Comparison of ENCODE assay signal across 17 cellular contexts in the genomic region with DNA sequence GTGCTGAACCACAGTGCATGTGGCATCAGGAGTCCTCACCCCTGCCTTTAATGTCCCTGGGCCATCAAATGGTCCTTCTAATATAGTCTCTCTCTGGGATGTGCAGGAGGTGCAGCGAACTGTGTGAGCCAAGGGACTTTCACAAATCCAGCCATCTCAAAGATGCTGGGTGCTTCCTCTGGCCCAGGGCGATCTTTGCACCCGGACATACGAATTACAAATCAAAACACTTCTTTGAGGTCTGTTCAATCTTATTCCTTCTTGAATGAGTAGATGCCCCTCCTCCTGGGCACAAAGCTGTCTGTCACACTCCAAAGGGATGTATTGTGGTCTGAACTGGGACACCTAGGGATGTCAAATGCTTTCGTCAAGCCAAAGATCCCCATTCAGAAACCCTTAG.
DNase-seq lines count a peak whose midpoint lies in the region; ATAC-seq and TF ChIP-seq lines count a peak whose summit lies in the region.
"Had no signal": no experiment of that assay in that cellular context is flagged by ENCODE, and none has a peak within 500 bp of the region (broad histone marks: within the 10 kb centered on the region; RNA-seq: fewer than 3 reads in every experiment).

No MANE protein-coding gene starts in this region.

- H4K20me1 ChIP-seq in hepatocyte (ENCODE audit: insufficient read depth, poor library complexity, severe bottlenecking), result no peaks in the 10 kb centered on the region
- H4K20me1 ChIP-seq: BLaER1 had no signal

- TF ChIP-seq CTCF in hepatocyte (IDR thresholded peaks at IDR 0.05; ENCODE audit: poor library complexity), result no peak

- no peaks in the 10 kb centered on the region for H3K36me3 Mint-ChIP-seq in activated CD4-positive, alpha-beta T cell treated with anti-CD3 and anti-CD28 coated beads, Interleukin-2, amount 10 ng/mL, durations not matched to agents 24 days and 14 days (ENCODE audit: low read depth)
- H3K36me3 Mint-ChIP-seq in stimulated activated effector memory CD8-positive, alpha-beta T cell treated with anti-CD3 and anti-CD28 coated beads, Interleukin-12 subunit alpha, Interleukin-12 subunit beta, amount 100 ng/mL, for 72 hours, result no peaks in the 10 kb centered on the region
- no peaks in the 10 kb centered on the region for H3K36me3 Mint-ChIP-seq in activated naive CD4-positive, alpha-beta T cell treated with anti-CD3 and anti-CD28 coated beads for 36 hours (ENCODE audit: low read depth)
- H3K36me3 Mint-ChIP-seq: CD14-positive monocyte; CD4-positive, alpha-beta memory T cell had no signal

- H3K27me3 Mint-ChIP-seq in activated CD4-positive, alpha-beta T cell treated with anti-CD3 and anti-CD28 coated beads, Interleukin-2, amount 10 ng/mL, durations not matched to agents 24 days and 14 days, result peaks cover 4% of the 10 kb centered on the region
- H3K27me3 Mint-ChIP-seq in activated naive CD4-positive, alpha-beta T cell treated with anti-CD3 and anti-CD28 coated beads for 36 hours (ENCODE audit: low read depth), result peaks cover 4% of the 10 kb centered on the region

- no peaks in the 10 kb centered on the region for H3K4me1 Mint-ChIP-seq in activated CD4-positive, alpha-beta T cell treated with anti-CD3 and anti-CD28 coated beads, Interleukin-2, amount 10 ng/mL, durations not matched to agents 24 days and 14 days
- peaks cover 8% of the 10 kb centered on the region for H3K4me1 Mint-ChIP-seq in stimulated activated effector memory CD8-positive, alpha-beta T cell treated with anti-CD3 and anti-CD28 coated beads, Interleukin-12 subunit alpha, Interleukin-12 subunit beta, amount 100 ng/mL, for 72 hours
- no peaks in the 10 kb centered on the region for H3K4me1 Mint-ChIP-seq in activated naive CD4-positive, alpha-beta T cell treated with anti-CD3 and anti-CD28 coated beads for 36 hours (ENCODE audit: low read depth)
- H3K4me1 Mint-ChIP-seq: CD14-positive monocyte; CD4-positive, alpha-beta memory T cell had no signal

- no peaks in the 10 kb centered on the region for H3K36me3 ChIP-seq in hepatocyte (replicated peaks; ENCODE audit: insufficient read depth, low read depth)
- H3K36me3 ChIP-seq: BLaER1, HAP-1 had no signal

- H3K9me3 ChIP-seq in hepatocyte (ENCODE audit: low read depth), result no peaks in the 10 kb centered on the region
- H3K9me3 ChIP-seq: HAP-1 had no signal

- H2AFZ ChIP-seq in hepatocyte, result no peak overlapping the region

- CTCF ChIA-PET in activated naive CD4-positive, alpha-beta T cell treated with anti-CD3 and anti-CD28 coated beads for 36 hours (lab: Charles Lee), result no interaction called here

- H3K4me3 Mint-ChIP-seq in activated CD4-positive, alpha-beta T cell treated with anti-CD3 and anti-CD28 coated beads, Interleukin-2, amount 10 ng/mL, durations not matched to agents 24 days and 14 days, result no peak overlapping the region
- no peak overlapping the region for H3K4me3 Mint-ChIP-seq in stimulated activated effector memory CD8-positive, alpha-beta T cell treated with anti-CD3 and anti-CD28 coated beads, Interleukin-12 subunit alpha, Interleukin-12 subunit beta, amount 100 ng/mL, for 72 hours
- no peak overlapping the region for H3K4me3 Mint-ChIP-seq in activated naive CD4-positive, alpha-beta T cell treated with anti-CD3 and anti-CD28 coated beads for 36 hours
- H3K4me3 Mint-ChIP-seq: CD14-positive monocyte; CD4-positive, alpha-beta memory T cell had no signal

- WGBS in hepatocyte (ENCODE audit: low lambda C conversion rate, missing lambda C conversion rate), result 98% methylated on average over 5 of the region's 5 CpGs

- H3K79me2 ChIP-seq in hepatocyte, result no peaks in the 10 kb centered on the region

- no peak overlapping the region for H3K4me2 ChIP-seq in hepatocyte
- H3K4me2 ChIP-seq: BLaER1 had no signal

- no peaks in the 10 kb centered on the region for H3K9me2 ChIP-seq in hepatocyte (replicated peaks; ENCODE audit: insufficient read depth)

- no peak for ATAC-seq in stimulated activated effector memory CD8-positive, alpha-beta T cell treated with anti-CD3 and anti-CD28 coated beads, Interleukin-12 subunit alpha, Interleukin-12 subunit beta, amount 100 ng/mL, for 72 hours

- no peaks in the 10 kb centered on the region for H3K9me3 Mint-ChIP-seq in activated CD4-positive, alpha-beta T cell treated with anti-CD3 and anti-CD28 coated beads, Interleukin-2, amount 10 ng/mL, durations not matched to agents 24 days and 14 days
- H3K9me3 Mint-ChIP-seq in stimulated activated effector memory CD8-positive, alpha-beta T cell treated with anti-CD3 and anti-CD28 coated beads, Interleukin-12 subunit alpha, Interleukin-12 subunit beta, amount 100 ng/mL, for 72 hours, result peaks cover under 1% of the 10 kb centered on the region
- H3K9me3 Mint-ChIP-seq in activated naive CD4-positive, alpha-beta T cell treated with anti-CD3 and anti-CD28 coated beads for 36 hours, result peaks cover 3% of the 10 kb centered on the region

- peak overlapping the region; percentile 55 for H3K27ac ChIP-seq in hepatocyte
- H3K27ac ChIP-seq: BLaER1, HL-60 had no signal

- H3K4me1 ChIP-seq in hepatocyte (ENCODE audit: insufficient read depth), result peaks cover 11% of the 10 kb centered on the region
- H3K4me1 ChIP-seq: BLaER1, HAP-1 had no signal

- intact Hi-C loops in activated CD4-positive, alpha-beta T cell treated with anti-CD3 and anti-CD28 coated beads, Interleukin-2, amount 10 ng/mL, durations not matched to agents 24 days and 14 days (cut with micrococcal nuclease), result no loop called here
- intact Hi-C loops in activated naive CD4-positive, alpha-beta T cell treated with anti-CD3 and anti-CD28 coated beads for 36 hours (cut with micrococcal nuclease), result no loop called here

- H3K27ac Mint-ChIP-seq in activated CD4-positive, alpha-beta T cell treated with anti-CD3 and anti-CD28 coated beads, Interleukin-2, amount 10 ng/mL, durations not matched to agents 24 days and 14 days, result no peak overlapping the region
- H3K27ac Mint-ChIP-seq in stimulated activated effector memory CD8-positive, alpha-beta T cell treated with anti-CD3 and anti-CD28 coated beads, Interleukin-12 subunit alpha, Interleukin-12 subunit beta, amount 100 ng/mL, for 72 hours, result peak overlapping the region; percentile 37
- no peak overlapping the region for H3K27ac Mint-ChIP-seq in activated naive CD4-positive, alpha-beta T cell treated with anti-CD3 and anti-CD28 coated beads for 36 hours
- H3K27ac Mint-ChIP-seq: CD14-positive monocyte; CD4-positive, alpha-beta memory T cell had no signal

- H3K4me3 ChIP-seq in hepatocyte, result no peak overlapping the region
- H3K4me3 ChIP-seq: BLaER1, HAP-1 had no signal

- peak; percentile 27 for DNase-seq in activated CD4-positive, alpha-beta T cell treated with anti-CD3 and anti-CD28 coated beads, Interleukin-2, amount 10 ng/mL, durations not matched to agents 24 days and 14 days
- DNase-seq in activated CD4-positive, alpha-beta T cell treated with anti-CD3 and anti-CD28 coated beads for 4 hours, result no peak
- peak; percentile 2 for DNase-seq in RPMI7951 (ENCODE audit: low read depth)
- no peak for DNase-seq in hepatocyte (ENCODE audit: low spot score)
- DNase-seq in stimulated activated effector memory CD8-positive, alpha-beta T cell treated with anti-CD3 and anti-CD28 coated beads, Interleukin-12 subunit alpha, Interleukin-12 subunit beta, amount 100 ng/mL, for 72 hours (ENCODE audit: low spot score in 2 of 2), result no peak
- no peak for DNase-seq in NCI-H526 treated with DMSO at 0.1 percent for 48 hours (lab: John Stamatoyannopoulos, UW)
- DNase-seq in activated naive CD4-positive, alpha-beta T cell treated with anti-CD3 and anti-CD28 coated beads for 36 hours, result no peak
- DNase-seq in activated T-cell treated with anti-CD3 and anti-CD28 coated beads for 4 hours, result no peak
- DNase-seq: 8988T; CD4-positive, alpha-beta memory T cell; DMS153; DMS79; GDM1 had no signal

- H3K27me3 ChIP-seq in hepatocyte, result no peaks in the 10 kb centered on the region
- H3K27me3 ChIP-seq: BLaER1 had no signal

Comparison
In these comparisons a context has a peak if more than half of its experiments do, and no peak if none do; other contexts are left out.
1. DNase-seq: peak in activated CD4-positive, alpha-beta T cell treated with anti-CD3 and anti-CD28 coated beads, Interleukin-2, amount 10 ng/mL, durations not matched to agents 24 days and 14 days (single experiment) and RPMI7951 (single experiment); none in activated CD4-positive, alpha-beta T cell treated with anti-CD3 and anti-CD28 coated beads for 4 hours (0 of 2), hepatocyte (single experiment), stimulated activated effector memory CD8-positive, alpha-beta T cell treated with anti-CD3 and anti-CD28 coated beads, Interleukin-12 subunit alpha, Interleukin-12 subunit beta, amount 100 ng/mL, for 72 hours (0 of 2), NCI-H526 treated with DMSO at 0.1 percent for 48 hours (single experiment), activated naive CD4-positive, alpha-beta T cell treated with anti-CD3 and anti-CD28 coated beads for 36 hours (single experiment) and activated T-cell treated with anti-CD3 and anti-CD28 coated beads for 4 hours (single experiment).